ENCODE assay signal across 8 cellular contexts in genomic region chr20:18137412-18138265, GRCh38. TPM values are rescaled to one million over a fixed set of nuclear protein-coding genes. Genes with fewer than 3 reads are reported as not detected.
DNase-seq lines count a peak whose midpoint lies in the region; ATAC-seq and TF ChIP-seq lines count a peak whose summit lies in the region.

A gene with protein sequence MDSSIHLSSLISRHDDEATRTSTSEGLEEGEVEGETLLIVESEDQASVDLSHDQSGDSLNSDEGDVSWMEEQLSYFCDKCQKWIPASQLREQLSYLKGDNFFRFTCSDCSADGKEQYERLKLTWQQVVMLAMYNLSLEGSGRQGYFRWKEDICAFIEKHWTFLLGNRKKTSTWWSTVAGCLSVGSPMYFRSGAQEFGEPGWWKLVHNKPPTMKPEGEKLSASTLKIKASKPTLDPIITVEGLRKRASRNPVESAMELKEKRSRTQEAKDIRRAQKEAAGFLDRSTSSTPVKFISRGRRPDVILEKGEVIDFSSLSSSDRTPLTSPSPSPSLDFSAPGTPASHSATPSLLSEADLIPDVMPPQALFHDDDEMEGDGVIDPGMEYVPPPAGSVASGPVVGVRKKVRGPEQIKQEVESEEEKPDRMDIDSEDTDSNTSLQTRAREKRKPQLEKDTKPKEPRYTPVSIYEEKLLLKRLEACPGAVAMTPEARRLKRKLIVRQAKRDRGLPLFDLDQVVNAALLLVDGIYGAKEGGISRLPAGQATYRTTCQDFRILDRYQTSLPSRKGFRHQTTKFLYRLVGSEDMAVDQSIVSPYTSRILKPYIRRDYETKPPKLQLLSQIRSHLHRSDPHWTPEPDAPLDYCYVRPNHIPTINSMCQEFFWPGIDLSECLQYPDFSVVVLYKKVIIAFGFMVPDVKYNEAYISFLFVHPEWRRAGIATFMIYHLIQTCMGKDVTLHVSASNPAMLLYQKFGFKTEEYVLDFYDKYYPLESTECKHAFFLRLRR (plus strand): TSS chr20:18137863. CDS start chr20:18142661, 4,798 bp downstream.
Gene PET117, plus strand, starts transcription at chr20:18137863. Its CDS starts 93 bp downstream, at chr20:18137956.

- no peaks in the 10 kb centered on the region for H3K9me3 Mint-ChIP-seq in activated B cell treated with CpG ODN at 0.5 μM for 24 hours

- H3K4me1 ChIP-seq in spleen: peaks cover 14 to 44% (median 38%) of the 10 kb centered on the region in 6 donors

- peak within 1 kb of the TSS; percentile 90 for H3K4me3 Mint-ChIP-seq in activated B cell treated with CpG ODN at 0.5 μM for 24 hours

- peaks cover 11% of the 10 kb centered on the region for H3K36me3 Mint-ChIP-seq in activated B cell treated with CpG ODN at 0.5 μM for 24 hours (ENCODE audit: low read depth)

- 0 to 3% (median 0%) methylated on average over 47 to 87 of the region's 87 CpGs for WGBS in spleen, 5 donors

- H3K4me3 ChIP-seq in cardiac fibroblast (replicated peaks in 1 of 2; ENCODE audit: low read depth in 2 of 2, low read length in 2 of 2) (peak within 1 kb of the TSS; percentile 86 to 92), spleen (peak within 1 kb of the TSS; percentile 91 to 98 (median 96))

- ATAC-seq in GM18870 (IDR thresholded peaks at IDR 0.05; ENCODE audit: unreplicated experiment): peak; percentile 82
- ATAC-seq in HG03108 (IDR thresholded peaks at IDR 0.05; ENCODE audit: unreplicated experiment): peak; percentile 76
- peak; percentile 91 for ATAC-seq in activated B cell treated with CpG ODN at 0.5 μM for 24 hours (ENCODE audit: low read depth)

- intact Hi-C loops in activated B cell treated with CpG ODN at 0.5 μM for 24 hours (cut with micrococcal nuclease): loop anchor here (1.0 to 5.0 kb wide), 15 partner anchors 134 to 1563 kb away; partner anchors contain the start of genes DSTN, DTD1, DZANK1 and MGME1
- intact Hi-C loops in spleen (cut with DNase I; ENCODE audit: low total_unique reads): loop anchor here (10.0 kb wide), 1 partner anchor 633 kb away; no protein-coding TSS in a partner anchor

- peak within 1 kb of the TSS; percentile 87 for H3K27ac Mint-ChIP-seq in activated B cell treated with CpG ODN at 0.5 μM for 24 hours

- peak within 1 kb of the TSS; percentile 92 to 98 (median 96) for H3K27ac ChIP-seq in spleen

- no peaks in the 10 kb centered on the region for H3K9me3 ChIP-seq in spleen

- peak in 2 of 3 donors; percentile 42 to 67 for TF ChIP-seq POLR2A in spleen (IDR thresholded peaks at IDR 0.05)

- DNase-seq in AG08395 (ENCODE audit: low spot score) (peak; percentile 89), NCI-H2227 treated with DMSO at 0.1 percent for 48 hours (lab: John Stamatoyannopoulos, UW) (peak; percentile 88), activated B cell treated with CpG ODN at 0.5 μM for 24 hours (peak; percentile 96), cardiac fibroblast (ENCODE audit: low read depth in 2 of 2) (peak; percentile 92 to 96), inferior parietal cortex (ENCODE audit: extremely low spot score) (peak; percentile 91), spleen (peak; percentile 98)

- H3K27me3 Mint-ChIP-seq in activated B cell treated with CpG ODN at 0.5 μM for 24 hours: no peaks in the 10 kb centered on the region

- peaks cover 0 to 7% (median 4%) of the 10 kb centered on the region in 6 donors for H3K36me3 ChIP-seq in spleen

- POLR2A ChIA-PET in activated B cell treated with CpG ODN at 0.5 μM for 24 hours (lab: Charles Lee): interaction anchor here (0.6 to 2.0 kb wide), 14 partner anchors 9 to 568 kb away, joined by 3 to 17 read pairs (median 4); partner anchors contain the start of genes DSTN, DZANK1, MGME1 and POLR3F

- no peaks in the 10 kb centered on the region for H3K27me3 ChIP-seq in spleen (replicated peaks in 1 of 7)

- TF ChIP-seq CTCF in activated B cell treated with CpG ODN at 0.5 μM for 24 hours (IDR thresholded peaks at IDR 0.05) (no peak), cardiac fibroblast (IDR thresholded peaks at IDR 0.05; ENCODE audit: low read depth, low read length) (no peak), spleen (IDR thresholded peaks at IDR 0.05 in 8 of 11, conservative IDR thresholded peaks at IDR 0.05 in 3 of 11) (peak in 1 of 11 experiments; percentile 18)

- peaks cover 23% of the 10 kb centered on the region for H3K4me1 Mint-ChIP-seq in activated B cell treated with CpG ODN at 0.5 μM for 24 hours

- CTCF ChIA-PET in activated B cell treated with CpG ODN at 0.5 μM for 24 hours (lab: Charles Lee): interaction anchor here (0.6 to 2.3 kb wide), 2 partner anchors 455 to 1720 kb away, joined by 4 to 5 read pairs; partner anchors contain the start of gene RRBP1

RNA-seq across cellular contexts. Expression of the first gene that starts in this region (rescaled TPM):
- total RNA-seq in activated B cell treated with CpG ODN at 0.5 μM for 24 hours (14.9 and 15.6 TPM in 2 replicates), spleen (10 to 100 TPM; 11.2 to 18.2 (median 13.8) TPM)
- polyA plus RNA-seq in spleen: 1 to 10 TPM; 6.3 to 9.8 (median 6.9) TPM

RNA-seq across cellular contexts. Expression of gene PET117, which starts in this region (rescaled TPM):
- total RNA-seq in activated B cell treated with CpG ODN at 0.5 μM for 24 hours: 10.1 and 13.6 TPM in 2 replicates
- total RNA-seq in spleen: 10 to 100 TPM in 6 of 7 donors, 1 to 10 TPM in 1; 9.4 to 15.5 (median 12.0) TPM
- 10 to 100 TPM in 1 of 3 donors, 1 to 10 TPM in 2; 8.4 to 12.9 (median 10.0) TPM for polyA plus RNA-seq in spleen

Comparison
In these comparisons a context has a peak if more than half of its experiments do, and no peak if none do; other contexts are left out.
1. Peak in every context shown above with its lines: DNase-seq, ATAC-seq, H3K4me3 ChIP-seq and H3K27ac ChIP-seq.